In the genomic region with DNA sequence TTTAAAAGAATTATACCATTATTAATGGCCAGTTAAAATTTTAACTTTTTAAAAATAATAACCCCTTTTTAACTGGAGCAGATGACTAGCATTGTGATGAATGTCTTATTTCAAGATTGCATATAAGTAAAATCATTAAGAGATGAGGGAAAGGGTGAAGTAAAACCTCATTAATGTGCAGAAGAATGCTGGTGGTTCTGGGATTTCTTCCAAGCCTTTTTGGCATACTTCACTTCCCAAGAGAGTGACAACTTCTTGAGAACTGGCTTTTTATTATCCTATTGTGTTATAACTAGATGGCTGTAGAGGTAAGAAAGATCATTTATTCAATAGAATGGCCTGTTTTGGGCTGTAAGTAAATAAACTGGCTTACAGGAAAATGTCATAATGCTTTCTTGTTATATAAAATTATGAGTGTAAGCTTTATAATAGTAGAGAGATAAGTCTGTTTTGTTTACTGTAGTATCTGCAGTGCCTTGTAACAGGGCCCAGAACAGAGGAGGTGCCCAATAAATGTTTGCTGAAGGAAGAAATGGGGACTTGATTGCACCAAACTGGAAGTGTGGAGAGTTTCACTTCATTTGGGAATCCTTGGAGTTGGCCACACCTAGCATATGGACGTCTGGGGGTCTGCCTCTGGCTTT, we compare ENCODE assay signal across 19 cellular contexts.
DNase-seq lines count a peak whose midpoint lies in the region; ATAC-seq and TF ChIP-seq lines count a peak whose summit lies in the region.
"Had no signal": no experiment of that assay in that cellular context is flagged by ENCODE, and none has a peak within 500 bp of the region (broad histone marks: within the 10 kb centered on the region; RNA-seq: fewer than 3 reads in every experiment).

No MANE protein-coding gene starts in this region.

- ATAC-seq in left colon (peak; percentile 87), HG02678 (IDR thresholded peaks at IDR 0.05; ENCODE audit: unreplicated experiment) (no peak), GM18520 (IDR thresholded peaks at IDR 0.05; ENCODE audit: unreplicated experiment) (no peak)
- ATAC-seq: activated CD8-positive, alpha-beta memory T cell treated with anti-CD3 and anti-CD28 coated beads, Interleukin-2, amount 10 ng/mL, durations not matched to agents 7 days and 5 days; HCT116; sciatic nerve had no signal

- no peaks in the 10 kb centered on the region for H3K27me3 ChIP-seq in brain microvascular endothelial cell (replicated peaks)
- H3K27me3 ChIP-seq: hepatocyte had no signal

- intact Hi-C loops in left colon (cut with DNase I, micrococcal nuclease) = no loop called here

- peak overlapping the region; percentile 1; the same call in 1 of the 2 replicates for H3K27ac ChIP-seq in HEK293 (ENCODE audit: extremely low read depth, low read depth, low read length)
- no peak overlapping the region for H3K27ac ChIP-seq in brain microvascular endothelial cell
- H3K27ac ChIP-seq: hepatocyte, left ventricle myocardium inferior had no signal

- peaks cover 9% of the 10 kb centered on the region for H3K4me1 ChIP-seq in HEK293 (ENCODE audit: control insufficient read depth, insufficient read depth, low read length)

- POLR2A ChIA-PET in HEK293 (lab: Yijun Ruan, JAX) = no interaction called here

- in situ Hi-C loops in ACHN (cut with HindIII; ENCODE audit: low pct_ligation_motif_present, low pct_unique_long_range_greater_than_20kb, low sequenced_read_pairs) (no loop called here), brain microvascular endothelial cell (cut with HindIII; ENCODE audit: low pct_ligation_motif_present, low sequenced_read_pairs) (no loop called here)

- H3K36me3 ChIP-seq in HEK293 (ENCODE audit: control insufficient read depth in 2 of 2, insufficient read depth in 1 of 2, low read length in 2 of 2) (no peaks in the 10 kb centered on the region), brain microvascular endothelial cell (replicated peaks) (no peaks in the 10 kb centered on the region)
- H3K36me3 ChIP-seq: left ventricle myocardium inferior had no signal

- H3K4me3 ChIP-seq in HEK293 (ENCODE audit: low read depth, low read length) = no peak overlapping the region
- no peak overlapping the region for H3K4me3 ChIP-seq in brain microvascular endothelial cell (ENCODE audit: low read depth, low read length)
- H3K4me3 ChIP-seq: hepatocyte, left ventricle myocardium inferior had no signal

- DNase-seq in ACHN = peak; percentile 13
- peak; percentile 36 for DNase-seq in brain microvascular endothelial cell
- DNase-seq in left colon = no peak
- no peak for DNase-seq in NCI-H82 treated with DMSO at 0.1 percent for 48 hours (lab: John Stamatoyannopoulos, UW; ENCODE audit: unreplicated experiment)
- no peak for DNase-seq in NCI-H2227 treated with DMSO at 0.1 percent for 48 hours (lab: John Stamatoyannopoulos, UW)
- DNase-seq: activated B cell treated with CpG ODN at 0.5 μM for 24 hours; activated CD8-positive, alpha-beta memory T cell treated with anti-CD3 and anti-CD28 coated beads, Interleukin-2, amount 10 ng/mL, durations not matched to agents 7 days and 5 days; activated naive CD4-positive, alpha-beta T cell treated with anti-CD3 and anti-CD28 coated beads for 36 hours; caudate nucleus; left ventricle myocardium inferior; NCI-H187 treated with DMSO at 0.1 percent for 48 hours; nephron progenitor cell; stimulated activated naive CD4-positive, alpha-beta T cell had no signal

- CTCF ChIA-PET in HEK293 (lab: Yijun Ruan, JAX) = interaction anchor here (0.7 kb wide), 1 partner anchor 776 kb away, joined by 3 read pairs; no protein-coding TSS in a partner anchor

- no peak for TF ChIP-seq CTCF in HEK293 (tag by site-specific recombination; IDR thresholded peaks at IDR 0.05)
- TF ChIP-seq CTCF in brain microvascular endothelial cell (IDR thresholded peaks at IDR 0.05; ENCODE audit: low read depth, low read length, missing control alignments) = no peak

- no peaks in the 10 kb centered on the region for H3K9me3 ChIP-seq in HEK293 (ENCODE audit: control insufficient read depth, insufficient read depth, low read depth, low read length)
- H3K9me3 ChIP-seq: left ventricle myocardium inferior had no signal

TF ChIP-seq in HEK293, 187 proteins besides CTCF, POLR2A, EP300 and RAD21 (continues in another document):
- TF ChIP-seq ZNF133 (tag by site-specific recombination; IDR thresholded peaks at IDR 0.05) (no peak), KLF16 (tag by site-specific recombination; IDR thresholded peaks at IDR 0.05) (no peak), ZNF239 (tag by site-specific recombination; IDR thresholded peaks at IDR 0.05) (no peak), ZNF248 (tag by site-specific recombination; IDR thresholded peaks at IDR 0.05) (no peak), MEIS1 (CRISPR knock-in tag; IDR thresholded peaks at IDR 0.05; ENCODE audit: borderline replicate concordance) (no peak), ZNF670 (tag by site-specific recombination; IDR thresholded peaks at IDR 0.05; ENCODE audit: low read depth) (no peak), MZF1 (tag by site-specific recombination; IDR thresholded peaks at IDR 0.05; ENCODE audit: borderline replicate concordance) (peak; percentile 48; the same call in 1 of the 2 replicates), ZNF335 (tag by site-specific recombination; conservative IDR thresholded peaks at IDR 0.05) (no peak), OVOL3 (tag by site-specific recombination; IDR thresholded peaks at IDR 0.05) (no peak), ZNF426 (tag by site-specific recombination; IDR thresholded peaks at IDR 0.05) (no peak), ZNF596 (tag by site-specific recombination; IDR thresholded peaks at IDR 0.05) (no peak), ZNF571 (tag by site-specific recombination; IDR thresholded peaks at IDR 0.05) (no peak), ZBTB21 (tag by site-specific recombination; IDR thresholded peaks at IDR 0.05) (no peak), ZXDB (tag by site-specific recombination; IDR thresholded peaks at IDR 0.05) (0 out of 2 replicates have a peak, but pooled peaks have one; percentile 20), ZNF791 (tag by site-specific recombination; IDR thresholded peaks at IDR 0.05) (no peak), ZNF785 (tag by site-specific recombination; IDR thresholded peaks at IDR 0.05) (no peak), ZNF704 (tag by site-specific recombination; IDR thresholded peaks at IDR 0.05) (no peak), REPIN1 (tag by site-specific recombination; IDR thresholded peaks at IDR 0.05; ENCODE audit: low read depth) (no peak), ZNF157 (tag by site-specific recombination; IDR thresholded peaks at IDR 0.05) (no peak)
- TF ChIP-seq, protein P1, sequence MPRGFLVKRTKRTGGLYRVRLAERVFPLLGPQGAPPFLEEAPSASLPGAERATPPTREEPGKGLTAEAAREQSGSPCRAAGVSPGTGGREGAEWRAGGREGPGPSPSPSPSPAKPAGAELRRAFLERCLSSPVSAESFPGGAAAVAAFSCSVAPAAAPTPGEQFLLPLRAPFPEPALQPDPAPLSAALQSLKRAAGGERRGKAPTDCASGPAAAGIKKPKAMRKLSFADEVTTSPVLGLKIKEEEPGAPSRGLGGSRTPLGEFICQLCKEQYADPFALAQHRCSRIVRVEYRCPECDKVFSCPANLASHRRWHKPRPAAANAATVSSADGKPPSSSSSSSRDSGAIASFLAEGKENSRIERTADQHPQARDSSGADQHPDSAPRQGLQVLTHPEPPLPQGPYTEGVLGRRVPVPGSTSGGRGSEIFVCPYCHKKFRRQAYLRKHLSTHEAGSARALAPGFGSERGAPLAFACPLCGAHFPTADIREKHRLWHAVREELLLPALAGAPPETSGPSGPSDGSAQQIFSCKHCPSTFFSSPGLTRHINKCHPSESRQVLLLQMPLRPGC (tag by site-specific recombination; IDR thresholded peaks at IDR 0.05) = no peak
- TF ChIP-seq, protein P2, sequence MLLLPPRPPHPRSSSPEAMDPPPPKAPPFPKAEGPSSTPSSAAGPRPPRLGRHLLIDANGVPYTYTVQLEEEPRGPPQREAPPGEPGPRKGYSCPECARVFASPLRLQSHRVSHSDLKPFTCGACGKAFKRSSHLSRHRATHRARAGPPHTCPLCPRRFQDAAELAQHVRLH (tag by site-specific recombination; IDR thresholded peaks at IDR 0.05) = no peak
- TF ChIP-seq, protein P3, sequence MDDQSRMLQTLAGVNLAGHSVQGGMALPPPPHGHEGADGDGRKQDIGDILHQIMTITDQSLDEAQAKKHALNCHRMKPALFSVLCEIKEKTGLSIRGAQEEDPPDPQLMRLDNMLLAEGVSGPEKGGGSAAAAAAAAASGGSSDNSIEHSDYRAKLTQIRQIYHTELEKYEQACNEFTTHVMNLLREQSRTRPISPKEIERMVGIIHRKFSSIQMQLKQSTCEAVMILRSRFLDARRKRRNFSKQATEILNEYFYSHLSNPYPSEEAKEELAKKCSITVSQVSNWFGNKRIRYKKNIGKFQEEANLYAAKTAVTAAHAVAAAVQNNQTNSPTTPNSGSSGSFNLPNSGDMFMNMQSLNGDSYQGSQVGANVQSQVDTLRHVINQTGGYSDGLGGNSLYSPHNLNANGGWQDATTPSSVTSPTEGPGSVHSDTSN (CRISPR knock-in tag; IDR thresholded peaks at IDR 0.05) = no peak

Comparison
In these comparisons a context has a peak if more than half of its experiments do, and no peak if none do; other contexts are left out.
1. DNase-seq: peak in ACHN (single experiment) and brain microvascular endothelial cell (single experiment); none in left colon (0 of 2), NCI-H82 treated with DMSO at 0.1 percent for 48 hours (single experiment) and NCI-H2227 treated with DMSO at 0.1 percent for 48 hours (single experiment).